In genomic region chr11:61075891-61076290, GRCh38 we compare ENCODE assay signal across 7 cellular contexts. TPM values are rescaled to one million over a fixed set of nuclear protein-coding genes. Genes with fewer than 3 reads are reported as not detected.
DNase-seq lines count a peak whose midpoint lies in the region; ATAC-seq and TF ChIP-seq lines count a peak whose summit lies in the region.

No MANE protein-coding gene starts in this region.

- H3K36me3 ChIP-seq in GM23338 (ENCODE audit: insufficient read depth) = no peaks in the 10 kb centered on the region

- H3K27ac Mint-ChIP-seq in GM23338 (no peak overlapping the region), T-helper 17 cell (peak overlapping the region; percentile 98)

- ATAC-seq in GM23338 (peak; percentile 92), T-helper 17 cell (no peak), HG03460 (IDR thresholded peaks at IDR 0.05; ENCODE audit: unreplicated experiment) (no peak), HG02840 (IDR thresholded peaks at IDR 0.05; ENCODE audit: low FRiP score, unreplicated experiment) (no peak)

- no peaks in the 10 kb centered on the region for H3K9me3 ChIP-seq in T-helper 17 cell (ENCODE audit: control insufficient read depth, low read length, poor library complexity, severe bottlenecking)

- no peak overlapping the region for H3K27ac ChIP-seq in GM23338 (ENCODE audit: low read depth)

- H3K27me3 Mint-ChIP-seq in GM23338 (ENCODE audit: insufficient read depth, low read depth, poor library complexity) (peaks cover 3% of the 10 kb centered on the region), T-helper 17 cell (no peaks in the 10 kb centered on the region)

- H3K36me3 Mint-ChIP-seq in GM23338 (ENCODE audit: low read depth) = no peaks in the 10 kb centered on the region
- no peaks in the 10 kb centered on the region for H3K36me3 Mint-ChIP-seq in T-helper 17 cell (ENCODE audit: low read depth)

- 0 out of 3 replicates have a peak, but pooled peaks cover 2% of the 10 kb centered on the region for H3K9me3 Mint-ChIP-seq in GM23338

- no peaks in the 10 kb centered on the region for H3K9me2 ChIP-seq in GM23338 (ENCODE audit: insufficient read depth)

- H2AFZ ChIP-seq in GM23338 = no peak overlapping the region

- H4K20me1 ChIP-seq in GM23338 (replicated peaks; ENCODE audit: insufficient read depth) = no peaks in the 10 kb centered on the region

- no peaks in the 10 kb centered on the region for H3F3A ChIP-seq in GM23338 (replicated peaks; ENCODE audit: low read depth)

- no peaks in the 10 kb centered on the region for H3K4me1 ChIP-seq in GM23338 (ENCODE audit: insufficient read depth)

- no peak overlapping the region for H3K4me2 ChIP-seq in GM23338

- no peak overlapping the region for H3K4me3 ChIP-seq in GM23338

- TF ChIP-seq CTCF in GM23338 (conservative IDR thresholded peaks at IDR 0.05; ENCODE audit: low read depth in 2 of 2) = no peak

- H3K4me1 Mint-ChIP-seq in GM23338 (no peaks in the 10 kb centered on the region), T-helper 17 cell (peaks cover 53% of the 10 kb centered on the region)

- no peaks in the 10 kb centered on the region for H3K79me2 ChIP-seq in GM23338 (replicated peaks; ENCODE audit: insufficient read depth)

- H3K4me3 Mint-ChIP-seq in GM23338 (no peak overlapping the region), T-helper 17 cell (peak overlapping the region; percentile 81)

- DNase-seq in GM23338 (ENCODE audit: low spot score) (peak; percentile 43), T-helper 17 cell (no peak), fibroblast of peridontal ligament (ENCODE audit: extremely low read depth) (peak; percentile 55), putamen (ENCODE audit: low spot score) (peak; percentile 11), RKO (ENCODE audit: low spot score) (no peak)

- no peaks in the 10 kb centered on the region for H3K27me3 ChIP-seq in GM23338 (ENCODE audit: insufficient read depth)

TF ChIP-seq in GM23338, 12 proteins besides CTCF, POLR2A, EP300 and RAD21:
- TF ChIP-seq REST (IDR thresholded peaks at IDR 0.05; ENCODE audit: unreplicated experiment) = no peak
- no peak for TF ChIP-seq STAT1 (IDR thresholded peaks at IDR 0.05; ENCODE audit: unreplicated experiment)
- no peak for TF ChIP-seq NANOG (IDR thresholded peaks at IDR 0.05; ENCODE audit: borderline replicate concordance)
- no peak for TF ChIP-seq EZH2 (IDR thresholded peaks at IDR 0.05; ENCODE audit: low read depth, unreplicated experiment)
- no peak for TF ChIP-seq CREB1 (CRISPR knock-in tag; IDR thresholded peaks at IDR 0.05; ENCODE audit: low read depth)

RNA-seq across cellular contexts. Expression of gene CD5, which starts 26.4 kb away (rescaled TPM):
- not detected in 2 replicates for total RNA-seq in GM23338 (2014; rRNA removed; shearing (Covaris generic))
- polyA plus RNA-seq in GM23338 (2016; fragmentation: Nextera tagmentation; extraction: Ambion mirVana) = not detected in 2 replicates
- 100 to 1,000 TPM; 310 to 362 TPM for total RNA-seq in T-helper 17 cell

Comparison
In these comparisons a context has a peak if more than half of its experiments do, and no peak if none do; other contexts are left out.
1. DNase-seq: peak in GM23338 (single experiment), fibroblast of peridontal ligament (single experiment) and putamen (single experiment); none in T-helper 17 cell (0 of 3) and RKO (single experiment).
2. RNA of gene CD5, which starts 26.4 kb away (total RNA-seq): 310 to 362 TPM in T-helper 17 cell; not detected in GM23338; every median in the first group is over 100 times any median in the second.